8 cellular contexts compared by ENCODE assay signal in the genomic region with DNA sequence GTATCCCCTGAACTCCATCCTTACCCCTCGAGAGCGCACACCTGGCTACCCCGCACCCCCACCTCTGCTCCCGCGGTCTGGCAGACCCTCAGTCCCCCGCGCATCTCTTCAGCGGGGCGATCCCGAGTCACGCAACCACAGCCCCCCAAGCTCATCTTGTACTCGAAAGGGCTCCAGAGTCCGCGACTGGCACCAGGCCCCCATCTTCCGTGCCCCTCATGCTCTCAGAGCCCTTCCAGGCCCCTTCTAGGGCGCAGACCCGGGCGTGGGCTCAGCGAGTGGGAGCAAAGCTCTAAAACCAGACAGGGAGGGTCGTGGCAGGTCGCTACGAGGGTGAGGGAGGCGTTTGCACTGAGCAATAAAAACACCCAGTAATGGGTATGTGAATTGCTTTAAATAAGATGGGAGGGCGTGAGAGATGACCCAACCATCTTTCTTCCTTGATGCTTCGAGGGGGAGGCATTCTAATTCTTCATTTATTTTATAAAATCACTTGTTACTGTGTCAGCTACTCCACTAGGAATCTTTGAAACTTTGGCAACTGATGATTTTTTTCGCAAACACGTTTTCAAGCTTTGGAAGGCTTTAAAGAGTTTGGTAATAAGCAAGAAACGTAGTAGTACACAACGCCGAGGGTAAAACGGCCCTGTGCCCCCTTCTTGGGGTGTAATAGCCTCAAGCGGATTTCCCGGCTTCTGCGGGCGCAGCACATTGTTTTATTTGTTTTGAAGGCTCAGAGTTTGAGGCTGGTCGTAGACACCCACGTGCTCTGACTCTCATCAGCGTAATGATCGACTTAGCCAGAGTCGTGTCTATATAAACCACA. TPM values are rescaled to one million over a fixed set of nuclear protein-coding genes. Genes with fewer than 3 reads are reported as not detected.
DNase-seq lines count a peak whose midpoint lies in the region; ATAC-seq and TF ChIP-seq lines count a peak whose summit lies in the region.

No MANE protein-coding gene starts in this region.

- no peak overlapping the region for H3K4me3 ChIP-seq in KMS-11 (IDR thresholded peaks at IDR 0.05; ENCODE audit: insufficient read depth, low read depth, low read length)
- H3K4me3 ChIP-seq in fibroblast of villous mesenchyme (ENCODE audit: low read depth, low read length) = peak overlapping the region; percentile 99

- H3K4me1 ChIP-seq in KMS-11 (ENCODE audit: low read depth, poor library complexity, severe bottlenecking) = peaks cover 38% of the 10 kb centered on the region

- peak overlapping the region; percentile 37; the same call in 1 of the 2 replicates for H2AFZ ChIP-seq in KMS-11 (ENCODE audit: low read depth)

- H3K9ac ChIP-seq in KMS-11 = peak overlapping the region; percentile 99

- peak; percentile 47 for DNase-seq in AG08396 (ENCODE audit: low spot score)
- DNase-seq in activated T-cell treated with anti-CD3 and anti-CD28 coated beads, Interleukin-2, amount 50 U/mL, for 1 hour = peak; percentile 60
- peak; percentile 81 for DNase-seq in fibroblast of villous mesenchyme (ENCODE audit: low read depth)
- no peak for DNase-seq in sciatic nerve (ENCODE audit: low spot score)
- no peak for DNase-seq in NCI-H2107 (lab: John Stamatoyannopoulos, UW)

- H3K27me3 ChIP-seq in KMS-11 (ENCODE audit: insufficient read depth, low read depth) = no peaks in the 10 kb centered on the region

- TF ChIP-seq CTCF in KMS-11 (conservative IDR thresholded peaks at IDR 0.05; ENCODE audit: low read depth, low read length) (no peak), fibroblast of villous mesenchyme (IDR thresholded peaks at IDR 0.05; ENCODE audit: insufficient read depth, low read depth, low read length) (no peak)

- intact Hi-C loops in sciatic nerve (cut with DNase I) = loop anchor here (10.0 kb wide), 1 partner anchor 295 kb away; no protein-coding TSS in a partner anchor

- peaks cover 89% of the 10 kb centered on the region for H3K79me2 ChIP-seq in KMS-11 (ENCODE audit: insufficient read depth, low read depth)

- peak overlapping the region; percentile 94 for H3K4me2 ChIP-seq in KMS-11

- H3K36me3 ChIP-seq in KMS-11 (ENCODE audit: insufficient read depth) = peaks cover 10% of the 10 kb centered on the region; the same call in 1 of the 2 replicates

- no peaks in the 10 kb centered on the region for H4K20me1 ChIP-seq in KMS-11 (ENCODE audit: insufficient read depth)

- peak overlapping the region; percentile 95 for H3K27ac ChIP-seq in KMS-11

- ATAC-seq in sciatic nerve = peak; percentile 35
- no peak for ATAC-seq in GM18511 (IDR thresholded peaks at IDR 0.05; ENCODE audit: unreplicated experiment)
- ATAC-seq in HG03159 (IDR thresholded peaks at IDR 0.05; ENCODE audit: unreplicated experiment) = no peak

RNA-seq across cellular contexts. Expression of gene SUPT3H, which starts 42.6 kb away (rescaled TPM):
- total RNA-seq in fibroblast of villous mesenchyme = 7.8 and 10.0 TPM in 2 replicates
- total RNA-seq in sciatic nerve = 12.9 TPM

Comparison
In these comparisons a context has a peak if more than half of its experiments do, and no peak if none do; other contexts are left out.
1. DNase-seq: peak in AG08396 (single experiment), activated T-cell treated with anti-CD3 and anti-CD28 coated beads, Interleukin-2, amount 50 U/mL, for 1 hour (single experiment) and fibroblast of villous mesenchyme (single experiment); none in sciatic nerve (single experiment) and NCI-H2107 (single experiment).